In genomic region chr10:86689146-86689545, GRCh38 we compare ENCODE assay signal across 1 cellular context.
TF ChIP-seq lines count a peak whose summit lies in the region.

No MANE protein-coding gene starts in this region.

TF ChIP-seq in IMR-90, 13 proteins besides CTCF, POLR2A, EP300 and RAD21:
- TF ChIP-seq MAZ (IDR thresholded peaks at IDR 0.05; ENCODE audit: borderline replicate concordance, low read depth, low read length) (no peak), ELK1 (IDR thresholded peaks at IDR 0.05; ENCODE audit: borderline replicate concordance, low read depth, low read length) (no peak), CHD1 (IDR thresholded peaks at IDR 0.05; ENCODE audit: low read depth, low read length) (no peak), RCOR1 (IDR thresholded peaks at IDR 0.05; ENCODE audit: insufficient replicate concordance, low read length) (no peak), USF2 (IDR thresholded peaks at IDR 0.05; ENCODE audit: low read depth, low read length) (no peak), NFE2L2 (IDR thresholded peaks at IDR 0.05; ENCODE audit: low read depth, low read length) (no peak), SMC3 (IDR thresholded peaks at IDR 0.05; ENCODE audit: low read depth, low read length) (no peak), MXI1 (IDR thresholded peaks at IDR 0.05; ENCODE audit: borderline replicate concordance, low read depth, low read length) (no peak), CEBPB (IDR thresholded peaks at IDR 0.05; ENCODE audit: low read depth, low read length) (no peak), MAFK (IDR thresholded peaks at IDR 0.05; ENCODE audit: low read depth, low read length) (no peak), FOS (IDR thresholded peaks at IDR 0.05; ENCODE audit: low read depth, low read length) (no peak), RFX5 (IDR thresholded peaks at IDR 0.05; ENCODE audit: low read depth, low read length) (no peak), BHLHE40 (IDR thresholded peaks at IDR 0.05; ENCODE audit: low read depth, low read length) (no peak)
